Comparison of ENCODE assay signal across 5 cellular contexts in the genomic region with DNA sequence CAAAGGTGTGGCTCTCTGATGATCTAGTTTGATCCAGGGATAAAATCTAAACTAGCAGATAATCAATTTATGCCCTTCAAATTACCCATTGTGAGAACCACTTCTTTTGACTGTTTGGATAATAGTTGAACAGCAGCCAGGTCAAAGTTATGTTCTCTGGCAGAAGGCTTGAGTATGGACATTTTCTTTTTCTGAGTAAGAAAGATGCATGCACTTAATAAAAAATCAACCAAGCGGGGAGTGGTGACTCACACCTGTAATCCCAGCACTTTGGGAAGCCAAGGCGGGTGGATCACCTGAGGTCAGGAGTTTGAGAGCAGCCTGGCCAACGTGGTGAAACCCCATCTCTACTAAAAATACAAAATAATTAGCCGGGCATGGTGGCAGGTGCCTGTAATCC. TPM values are rescaled to one million over a fixed set of nuclear protein-coding genes. Genes with fewer than 3 reads are reported as not detected.
"Had no signal": no experiment of that assay in that cellular context is flagged by ENCODE, and none has a peak within 500 bp of the region (broad histone marks: within the 10 kb centered on the region; RNA-seq: fewer than 3 reads in every experiment).

No MANE protein-coding gene starts in this region.

RNA-seq across cellular contexts. Expression of gene TXNDC2, which starts 5.7 kb away (rescaled TPM):
- total RNA-seq: endodermal cell; endothelial cell of umbilical vein; heart left ventricle; naive thymus-derived CD8-positive, alpha-beta T cell; sciatic nerve had no signal
- polyA plus RNA-seq: naive thymus-derived CD8-positive, alpha-beta T cell had no signal
